ENCODE assay signal across 32 cellular contexts in the genomic region with DNA sequence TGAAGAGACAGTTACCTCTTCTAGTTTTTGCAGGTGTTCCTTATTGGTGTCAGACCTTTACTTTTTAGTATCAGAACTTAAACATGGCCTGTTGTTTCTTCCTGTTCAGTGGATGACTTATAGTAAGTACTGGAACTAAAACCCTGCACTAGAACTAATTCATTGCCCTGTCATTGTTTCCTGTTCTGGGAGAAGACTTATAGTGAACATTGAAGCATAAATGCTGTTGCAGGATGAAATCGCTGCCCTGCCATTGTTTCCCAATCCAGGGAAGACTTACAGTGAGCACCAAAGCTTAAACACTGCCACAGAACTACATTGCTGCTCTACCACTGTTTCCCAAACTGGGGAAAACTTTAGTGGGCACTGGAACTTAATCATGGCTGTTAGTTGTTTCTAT.
"Had no signal": no experiment of that assay in that cellular context is flagged by ENCODE, and none has a peak within 500 bp of the region (broad histone marks: within the 10 kb centered on the region; RNA-seq: fewer than 3 reads in every experiment).

No MANE protein-coding gene starts in this region.

- H3K9me3 ChIP-seq: colonic mucosa, esophagus muscularis mucosa, gastrocnemius medialis had no signal

- H3K4me3 ChIP-seq: colonic mucosa, dorsolateral prefrontal cortex, esophagus muscularis mucosa, gastrocnemius medialis, heart left ventricle had no signal

- H3K36me3 ChIP-seq: brain microvascular endothelial cell, colonic mucosa, esophagus muscularis mucosa, gastrocnemius medialis, heart left ventricle, WERI-Rb-1 had no signal

- H3K27ac ChIP-seq: brain microvascular endothelial cell, colonic mucosa, dorsolateral prefrontal cortex, esophagus muscularis mucosa, foreskin keratinocyte, gastrocnemius medialis, heart left ventricle, WERI-Rb-1 had no signal

- DNase-seq: activated B cell treated with CpG ODN at 0.5 μM for 24 hours; activated CD4-positive, alpha-beta memory T cell treated with anti-CD3 and anti-CD28 coated beads, Interleukin-2, amount 10 ng/mL, durations not matched to agents 7 days and 5 days; activated CD4-positive, alpha-beta T cell treated with anti-CD3 and anti-CD28 coated beads, Interleukin-2, amount 10 ng/mL, durations not matched to agents 24 days and 14 days; activated CD4-positive, alpha-beta T cell treated with anti-CD3 and anti-CD28 coated beads, Interleukin-2, amount 50 U/mL, for 4 hours; activated CD8-positive, alpha-beta memory T cell treated with anti-CD3 and anti-CD28 coated beads, Interleukin-2, amount 50 U/mL, for 48 hours; activated effector memory CD4-positive, alpha-beta T cell treated with Interleukin-2 at 50 U/mL for 16 hours; activated gamma-delta T cell treated with Interleukin-2 at 50 U/mL for 16 hours; activated naive CD4-positive, alpha-beta T cell treated with anti-CD3 and anti-CD28 coated beads, Interleukin-2, amount 50 U/mL, for 16 hours; activated naive CD4-positive, alpha-beta T cell treated with Interleukin-2 at 50 U/mL for 16 hours; activated T-cell treated with anti-CD3 and anti-CD28 coated beads for 4 hours; activated T-cell treated with anti-CD3 and anti-CD28 coated beads, Interleukin-2, amount 50 U/mL, for 24 hours; activated T-cell treated with anti-CD3 and anti-CD28 coated beads, Interleukin-2, amount 50 U/mL, for 72 hours; amniotic stem cell; anterior cingulate cortex; brain microvascular endothelial cell; central memory CD4-positive, alpha-beta T cell; cerebellar nuclear complex; colonic mucosa; dorsolateral prefrontal cortex; effector memory CD4-positive, alpha-beta T cell; foreskin keratinocyte; gastrocnemius medialis; glutamatergic neuron; heart left ventricle; T-helper 1 cell; T-helper 17 cell; T1000; WERI-Rb-1 had no signal

- H3K4me3 Mint-ChIP-seq: activated B cell treated with CpG ODN at 0.5 μM for 24 hours; activated CD4-positive, alpha-beta memory T cell treated with anti-CD3 and anti-CD28 coated beads, Interleukin-2, amount 10 ng/mL, durations not matched to agents 7 days and 5 days; activated CD4-positive, alpha-beta T cell treated with anti-CD3 and anti-CD28 coated beads, Interleukin-2, amount 10 ng/mL, durations not matched to agents 24 days and 14 days; activated T-cell treated with anti-CD3 and anti-CD28 coated beads, Interleukin-2, amount 50 U/mL, for 24 hours; activated T-cell treated with anti-CD3 and anti-CD28 coated beads, Interleukin-2, amount 50 U/mL, for 72 hours; T-helper 17 cell; T-helper 2 cell treated with Interferon-gamma antibody and Interleukin-4, amounts not matched to agents 5 μg/mL and 100 μg/mL, for 36 hours had no signal

- H3K4me1 ChIP-seq: colonic mucosa, esophagus muscularis mucosa, foreskin keratinocyte, gastrocnemius medialis, heart left ventricle had no signal

- H3K27me3 ChIP-seq: brain microvascular endothelial cell, colonic mucosa, dorsolateral prefrontal cortex, esophagus muscularis mucosa, foreskin keratinocyte, gastrocnemius medialis, heart left ventricle had no signal

- ATAC-seq: activated CD4-positive, CD25-positive, alpha-beta regulatory T cell treated with anti-CD3 and anti-CD28 coated beads, Interleukin-2, amount 50 U/mL, for 24 hours; activated T-cell treated with anti-CD3 and anti-CD28 coated beads, Interleukin-2, amount 50 U/mL, for 72 hours; foreskin keratinocyte; gastrocnemius medialis; heart left ventricle; T-helper 17 cell had no signal

- H3K27me3 Mint-ChIP-seq: activated B cell treated with CpG ODN at 0.5 μM for 24 hours; activated CD4-positive, alpha-beta memory T cell treated with anti-CD3 and anti-CD28 coated beads, Interleukin-2, amount 10 ng/mL, durations not matched to agents 7 days and 5 days; activated CD4-positive, alpha-beta T cell treated with anti-CD3 and anti-CD28 coated beads, Interleukin-2, amount 10 ng/mL, durations not matched to agents 24 days and 14 days; activated naive CD8-positive, alpha-beta T cell; activated T-cell treated with anti-CD3 and anti-CD28 coated beads, Interleukin-2, amount 50 U/mL, for 24 hours; T-helper 17 cell had no signal

- H3K27ac Mint-ChIP-seq: activated B cell treated with CpG ODN at 0.5 μM for 24 hours; activated CD4-positive, alpha-beta memory T cell treated with anti-CD3 and anti-CD28 coated beads, Interleukin-2, amount 10 ng/mL, durations not matched to agents 7 days and 5 days; activated CD4-positive, alpha-beta T cell treated with anti-CD3 and anti-CD28 coated beads, Interleukin-2, amount 10 ng/mL, durations not matched to agents 24 days and 14 days; activated naive CD8-positive, alpha-beta T cell; activated T-cell treated with anti-CD3 and anti-CD28 coated beads, Interleukin-2, amount 50 U/mL, for 24 hours; T-helper 17 cell; T-helper 2 cell treated with Interferon-gamma antibody and Interleukin-4, amounts not matched to agents 5 μg/mL and 100 μg/mL, for 36 hours had no signal
